Comparison of ENCODE assay signal across 1 cellular context in the genomic region with DNA sequence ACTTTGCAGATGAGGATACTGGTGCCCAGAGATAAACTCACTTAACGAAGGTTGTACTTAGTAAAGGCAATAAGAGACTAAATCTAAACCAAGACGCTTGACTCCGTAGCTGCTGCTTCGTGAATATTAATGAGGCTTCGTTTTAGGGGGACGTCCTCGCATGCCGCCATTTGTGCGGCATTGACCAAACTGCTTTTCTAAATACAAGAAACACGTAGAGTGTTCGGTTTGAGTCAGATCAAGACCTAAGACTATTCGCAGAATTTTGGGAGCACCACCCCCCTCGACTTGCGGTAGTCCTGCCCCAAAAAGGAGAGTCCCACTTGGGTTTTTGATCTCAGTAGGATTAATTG.
TF ChIP-seq lines count a peak whose summit lies in the region.

No MANE protein-coding gene starts in this region.

TF ChIP-seq in K562, 482 proteins besides CTCF, POLR2A, EP300 and RAD21 (continued from another document and continues in another):
- TF ChIP-seq, protein P1, sequence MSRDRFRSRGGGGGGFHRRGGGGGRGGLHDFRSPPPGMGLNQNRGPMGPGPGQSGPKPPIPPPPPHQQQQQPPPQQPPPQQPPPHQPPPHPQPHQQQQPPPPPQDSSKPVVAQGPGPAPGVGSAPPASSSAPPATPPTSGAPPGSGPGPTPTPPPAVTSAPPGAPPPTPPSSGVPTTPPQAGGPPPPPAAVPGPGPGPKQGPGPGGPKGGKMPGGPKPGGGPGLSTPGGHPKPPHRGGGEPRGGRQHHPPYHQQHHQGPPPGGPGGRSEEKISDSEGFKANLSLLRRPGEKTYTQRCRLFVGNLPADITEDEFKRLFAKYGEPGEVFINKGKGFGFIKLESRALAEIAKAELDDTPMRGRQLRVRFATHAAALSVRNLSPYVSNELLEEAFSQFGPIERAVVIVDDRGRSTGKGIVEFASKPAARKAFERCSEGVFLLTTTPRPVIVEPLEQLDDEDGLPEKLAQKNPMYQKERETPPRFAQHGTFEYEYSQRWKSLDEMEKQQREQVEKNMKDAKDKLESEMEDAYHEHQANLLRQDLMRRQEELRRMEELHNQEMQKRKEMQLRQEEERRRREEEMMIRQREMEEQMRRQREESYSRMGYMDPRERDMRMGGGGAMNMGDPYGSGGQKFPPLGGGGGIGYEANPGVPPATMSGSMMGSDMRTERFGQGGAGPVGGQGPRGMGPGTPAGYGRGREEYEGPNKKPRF (IDR thresholded peaks at IDR 0.05; ENCODE audit: low read depth, low read length), result 0 out of 2 replicates have a peak, but pooled peaks have one; percentile 33
- TF ChIP-seq ELF1 (tag; IDR thresholded peaks at IDR 0.05) (0 out of 2 replicates have a peak, but pooled peaks have one; percentile 12), RBFOX2 (IDR thresholded peaks at IDR 0.05; ENCODE audit: low read depth, low read length) (no peak), MCM5 (IDR thresholded peaks at IDR 0.05; ENCODE audit: low read depth) (no peak), DMBX1 (CRISPR knock-in tag; IDR thresholded peaks at IDR 0.05; ENCODE audit: borderline replicate concordance) (no peak), CHD4 (IDR thresholded peaks at IDR 0.05; ENCODE audit: insufficient read depth, insufficient replicate concordance, low read depth, low read length, poor library complexity, severe bottlenecking) (no peak), SIN3A (IDR thresholded peaks at IDR 0.05; ENCODE audit: borderline replicate concordance in 2 of 2, control insufficient read depth in 1 of 2, low read depth in 2 of 2, low read length in 2 of 2) (no peak), L3MBTL2 (IDR thresholded peaks at IDR 0.05) (no peak), HOMEZ (CRISPR knock-in tag; IDR thresholded peaks at IDR 0.05) (no peak), NR3C1 (CRISPR knock-in tag; IDR thresholded peaks at IDR 0.05) (no peak), ZNF134 (CRISPR knock-in tag; conservative IDR thresholded peaks at IDR 0.05) (no peak), ZNF445 (CRISPR knock-in tag; IDR thresholded peaks at IDR 0.05; ENCODE audit: low read depth) (no peak), ZSCAN32 (CRISPR knock-in tag; IDR thresholded peaks at IDR 0.05) (no peak), ZNF699 (CRISPR knock-in tag; IDR thresholded peaks at IDR 0.05; ENCODE audit: insufficient replicate concordance) (no peak), YY1 (IDR thresholded peaks at IDR 0.05; ENCODE audit: borderline replicate concordance in 1 of 3, control insufficient read depth in 1 of 3, extremely low read depth in 1 of 3, insufficient read depth in 3 of 3, insufficient read length in 1 of 3, insufficient replicate concordance in 2 of 3, low read depth in 1 of 3, low read length in 2 of 3) (peak in 1 of 3 experiments; percentile 13), CREB1 (IDR thresholded peaks at IDR 0.05) (no peak), CREB1 (CRISPR knock-in tag; IDR thresholded peaks at IDR 0.05) (no peak), SRSF3 (IDR thresholded peaks at IDR 0.05; ENCODE audit: insufficient read depth, low read length) (no peak), HNRNPL (IDR thresholded peaks at IDR 0.05; ENCODE audit: low read depth, low read length) (no peak; the same call in 1 of the 2 replicates), GABPB1 (CRISPR knock-in tag; IDR thresholded peaks at IDR 0.05) (peak; percentile 8; the same call in 1 of the 2 replicates), MLX (CRISPR knock-in tag; conservative IDR thresholded peaks at IDR 0.05) (no peak), ZNF740 (CRISPR knock-in tag; IDR thresholded peaks at IDR 0.05) (no peak), ZNF740 (tag; IDR thresholded peaks at IDR 0.05) (0 out of 4 replicates have a peak, but pooled peaks of 1 of the 2 experiments have one; percentile 6), MIER1 (IDR thresholded peaks at IDR 0.05; ENCODE audit: low read depth) (no peak), STAT5A (IDR thresholded peaks at IDR 0.05; ENCODE audit: borderline replicate concordance, low read length) (no peak), BCLAF1 (IDR thresholded peaks at IDR 0.05; ENCODE audit: borderline replicate concordance in 1 of 2, control insufficient read depth in 1 of 2, low read depth in 2 of 2, low read length in 1 of 2) (no peak), KLF10 (CRISPR knock-in tag; IDR thresholded peaks at IDR 0.05) (no peak), MCM7 (IDR thresholded peaks at IDR 0.05) (no peak), TAF9B (IDR thresholded peaks at IDR 0.05; ENCODE audit: partially characterized antibody) (no peak), NEUROD1 (IDR thresholded peaks at IDR 0.05; ENCODE audit: borderline replicate concordance, low read depth, low read length, partially characterized antibody) (no peak), POLR2B (IDR thresholded peaks at IDR 0.05; ENCODE audit: low read depth, partially characterized antibody) (no peak), RBM39 (optimal IDR thresholded peaks at IDR 0.05; ENCODE audit: low read depth, low read length) (peak; percentile 70), NR2C1 (IDR thresholded peaks at IDR 0.05) (no peak), NR2C1 (tag; IDR thresholded peaks at IDR 0.05) (no peak), ZNF197 (CRISPR knock-in tag; IDR thresholded peaks at IDR 0.05; ENCODE audit: low read depth) (no peak), ZNF75A (CRISPR knock-in tag; IDR thresholded peaks at IDR 0.05) (no peak), MYNN (IDR thresholded peaks at IDR 0.05) (no peak), MYNN (CRISPR knock-in tag; IDR thresholded peaks at IDR 0.05) (no peak), ZC3H11A (IDR thresholded peaks at IDR 0.05; ENCODE audit: low read depth, low read length) (no peak), OTX1 (CRISPR knock-in tag; IDR thresholded peaks at IDR 0.05) (no peak), ZNF146 (CRISPR knock-in tag; IDR thresholded peaks at IDR 0.05; ENCODE audit: unreplicated experiment) (no peak), GATAD2B (IDR thresholded peaks at IDR 0.05; ENCODE audit: borderline replicate concordance) (no peak), ZSCAN29 (IDR thresholded peaks at IDR 0.05) (no peak), KDM2B (CRISPR knock-in tag; IDR thresholded peaks at IDR 0.05) (no peak), ZNF695 (CRISPR knock-in tag; IDR thresholded peaks at IDR 0.05) (no peak), ZKSCAN3 (CRISPR knock-in tag; IDR thresholded peaks at IDR 0.05) (no peak)
- TF ChIP-seq, protein P2, sequence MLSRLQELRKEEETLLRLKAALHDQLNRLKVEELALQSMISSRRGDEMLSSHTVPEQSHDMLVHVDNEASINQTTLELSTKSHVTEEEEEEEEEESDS (CRISPR knock-in tag; IDR thresholded peaks at IDR 0.05), result no peak
- TF ChIP-seq, protein P3, sequence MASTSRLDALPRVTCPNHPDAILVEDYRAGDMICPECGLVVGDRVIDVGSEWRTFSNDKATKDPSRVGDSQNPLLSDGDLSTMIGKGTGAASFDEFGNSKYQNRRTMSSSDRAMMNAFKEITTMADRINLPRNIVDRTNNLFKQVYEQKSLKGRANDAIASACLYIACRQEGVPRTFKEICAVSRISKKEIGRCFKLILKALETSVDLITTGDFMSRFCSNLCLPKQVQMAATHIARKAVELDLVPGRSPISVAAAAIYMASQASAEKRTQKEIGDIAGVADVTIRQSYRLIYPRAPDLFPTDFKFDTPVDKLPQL (IDR thresholded peaks at IDR 0.05; ENCODE audit: extremely low read depth, insufficient read length), result no peak
- TF ChIP-seq, protein P4, sequence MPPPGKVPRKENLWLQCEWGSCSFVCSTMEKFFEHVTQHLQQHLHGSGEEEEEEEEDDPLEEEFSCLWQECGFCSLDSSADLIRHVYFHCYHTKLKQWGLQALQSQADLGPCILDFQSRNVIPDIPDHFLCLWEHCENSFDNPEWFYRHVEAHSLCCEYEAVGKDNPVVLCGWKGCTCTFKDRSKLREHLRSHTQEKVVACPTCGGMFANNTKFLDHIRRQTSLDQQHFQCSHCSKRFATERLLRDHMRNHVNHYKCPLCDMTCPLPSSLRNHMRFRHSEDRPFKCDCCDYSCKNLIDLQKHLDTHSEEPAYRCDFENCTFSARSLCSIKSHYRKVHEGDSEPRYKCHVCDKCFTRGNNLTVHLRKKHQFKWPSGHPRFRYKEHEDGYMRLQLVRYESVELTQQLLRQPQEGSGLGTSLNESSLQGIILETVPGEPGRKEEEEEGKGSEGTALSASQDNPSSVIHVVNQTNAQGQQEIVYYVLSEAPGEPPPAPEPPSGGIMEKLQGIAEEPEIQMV (tag; conservative IDR thresholded peaks at IDR 0.05; ENCODE audit: low read depth), result no peak
- TF ChIP-seq, protein P5, sequence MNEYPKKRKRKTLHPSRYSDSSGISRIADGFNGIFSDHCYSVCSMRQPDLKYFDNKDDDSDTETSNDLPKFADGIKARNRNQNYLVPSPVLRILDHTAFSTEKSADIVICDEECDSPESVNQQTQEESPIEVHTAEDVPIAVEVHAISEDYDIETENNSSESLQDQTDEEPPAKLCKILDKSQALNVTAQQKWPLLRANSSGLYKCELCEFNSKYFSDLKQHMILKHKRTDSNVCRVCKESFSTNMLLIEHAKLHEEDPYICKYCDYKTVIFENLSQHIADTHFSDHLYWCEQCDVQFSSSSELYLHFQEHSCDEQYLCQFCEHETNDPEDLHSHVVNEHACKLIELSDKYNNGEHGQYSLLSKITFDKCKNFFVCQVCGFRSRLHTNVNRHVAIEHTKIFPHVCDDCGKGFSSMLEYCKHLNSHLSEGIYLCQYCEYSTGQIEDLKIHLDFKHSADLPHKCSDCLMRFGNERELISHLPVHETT (CRISPR knock-in tag; conservative IDR thresholded peaks at IDR 0.05 in 1 of 2, IDR thresholded peaks at IDR 0.05 in 1 of 2), result no peak
- TF ChIP-seq, protein P6, sequence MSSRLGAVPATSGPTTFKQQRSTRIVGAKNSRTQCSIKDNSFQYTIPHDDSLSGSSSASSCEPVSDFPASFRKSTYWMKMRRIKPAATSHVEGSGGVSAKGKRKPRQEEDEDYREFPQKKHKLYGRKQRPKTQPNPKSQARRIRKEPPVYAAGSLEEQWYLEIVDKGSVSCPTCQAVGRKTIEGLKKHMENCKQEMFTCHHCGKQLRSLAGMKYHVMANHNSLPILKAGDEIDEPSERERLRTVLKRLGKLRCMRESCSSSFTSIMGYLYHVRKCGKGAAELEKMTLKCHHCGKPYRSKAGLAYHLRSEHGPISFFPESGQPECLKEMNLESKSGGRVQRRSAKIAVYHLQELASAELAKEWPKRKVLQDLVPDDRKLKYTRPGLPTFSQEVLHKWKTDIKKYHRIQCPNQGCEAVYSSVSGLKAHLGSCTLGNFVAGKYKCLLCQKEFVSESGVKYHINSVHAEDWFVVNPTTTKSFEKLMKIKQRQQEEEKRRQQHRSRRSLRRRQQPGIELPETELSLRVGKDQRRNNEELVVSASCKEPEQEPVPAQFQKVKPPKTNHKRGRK (tag; IDR thresholded peaks at IDR 0.05), result no peak
- TF ChIP-seq, protein P7, sequence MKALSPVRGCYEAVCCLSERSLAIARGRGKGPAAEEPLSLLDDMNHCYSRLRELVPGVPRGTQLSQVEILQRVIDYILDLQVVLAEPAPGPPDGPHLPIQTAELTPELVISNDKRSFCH (CRISPR knock-in tag; IDR thresholded peaks at IDR 0.05), result no peak
- TF ChIP-seq, protein P7 (tag; IDR thresholded peaks at IDR 0.05), result no peak
- TF ChIP-seq, protein P8, sequence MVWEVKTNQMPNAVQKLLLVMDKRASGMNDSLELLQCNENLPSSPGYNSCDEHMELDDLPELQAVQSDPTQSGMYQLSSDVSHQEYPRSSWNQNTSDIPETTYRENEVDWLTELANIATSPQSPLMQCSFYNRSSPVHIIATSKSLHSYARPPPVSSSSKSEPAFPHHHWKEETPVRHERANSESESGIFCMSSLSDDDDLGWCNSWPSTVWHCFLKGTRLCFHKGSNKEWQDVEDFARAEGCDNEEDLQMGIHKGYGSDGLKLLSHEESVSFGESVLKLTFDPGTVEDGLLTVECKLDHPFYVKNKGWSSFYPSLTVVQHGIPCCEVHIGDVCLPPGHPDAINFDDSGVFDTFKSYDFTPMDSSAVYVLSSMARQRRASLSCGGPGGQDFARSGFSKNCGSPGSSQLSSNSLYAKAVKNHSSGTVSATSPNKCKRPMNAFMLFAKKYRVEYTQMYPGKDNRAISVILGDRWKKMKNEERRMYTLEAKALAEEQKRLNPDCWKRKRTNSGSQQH (CRISPR knock-in tag; IDR thresholded peaks at IDR 0.05), result no peak
